ENCODE assay signal across 1 cellular context in the genomic region with DNA sequence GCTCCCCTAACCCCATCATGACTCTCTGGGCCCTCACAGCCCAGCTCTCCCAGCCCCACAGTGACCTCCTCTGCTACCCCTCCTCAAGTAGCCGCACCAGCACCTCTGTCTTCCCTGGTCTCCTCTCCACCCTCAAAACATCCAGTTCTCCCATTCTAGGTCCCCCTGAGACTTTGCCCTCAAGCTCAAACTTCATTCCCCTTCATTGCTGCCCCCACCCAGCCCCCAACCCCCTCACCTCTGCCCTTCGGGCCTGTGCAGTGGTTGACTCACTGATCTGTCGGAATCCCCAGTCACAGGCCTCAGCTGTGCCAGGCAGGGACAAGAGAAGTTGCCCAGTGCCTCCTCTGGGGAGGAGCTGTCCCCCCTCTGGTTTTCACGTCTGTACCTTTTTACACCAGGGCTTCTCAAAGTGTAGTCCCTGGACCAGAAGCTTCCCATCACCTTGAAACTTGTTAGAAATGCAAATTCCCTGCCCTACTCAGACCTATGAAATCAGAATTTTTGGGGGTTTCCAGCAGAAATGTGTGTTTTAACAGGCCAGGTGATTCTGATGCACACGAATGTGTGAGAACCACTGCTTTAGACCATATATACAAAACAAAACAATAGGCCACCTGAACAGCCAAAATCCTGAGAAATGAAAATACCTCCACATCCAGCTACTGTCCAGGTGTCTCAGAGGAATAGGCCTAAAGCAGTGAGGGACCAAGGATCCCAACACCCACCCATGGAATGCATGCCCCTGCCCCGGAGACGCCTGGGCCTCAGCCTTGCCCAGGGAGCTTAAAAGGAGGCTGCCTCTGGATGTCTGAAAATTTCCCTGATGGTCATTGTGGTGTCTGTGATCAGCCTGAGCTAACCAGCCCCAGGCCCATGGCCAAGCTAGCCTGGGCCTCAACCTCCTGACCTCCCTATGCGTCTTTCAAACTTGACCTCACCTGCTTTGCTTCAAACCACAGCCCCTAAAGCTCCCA.
TF ChIP-seq lines count a peak whose summit lies in the region.

No MANE protein-coding gene starts in this region.

TF ChIP-seq in GM23338, 12 proteins besides CTCF, POLR2A, EP300 and RAD21:
- TF ChIP-seq, protein P1, sequence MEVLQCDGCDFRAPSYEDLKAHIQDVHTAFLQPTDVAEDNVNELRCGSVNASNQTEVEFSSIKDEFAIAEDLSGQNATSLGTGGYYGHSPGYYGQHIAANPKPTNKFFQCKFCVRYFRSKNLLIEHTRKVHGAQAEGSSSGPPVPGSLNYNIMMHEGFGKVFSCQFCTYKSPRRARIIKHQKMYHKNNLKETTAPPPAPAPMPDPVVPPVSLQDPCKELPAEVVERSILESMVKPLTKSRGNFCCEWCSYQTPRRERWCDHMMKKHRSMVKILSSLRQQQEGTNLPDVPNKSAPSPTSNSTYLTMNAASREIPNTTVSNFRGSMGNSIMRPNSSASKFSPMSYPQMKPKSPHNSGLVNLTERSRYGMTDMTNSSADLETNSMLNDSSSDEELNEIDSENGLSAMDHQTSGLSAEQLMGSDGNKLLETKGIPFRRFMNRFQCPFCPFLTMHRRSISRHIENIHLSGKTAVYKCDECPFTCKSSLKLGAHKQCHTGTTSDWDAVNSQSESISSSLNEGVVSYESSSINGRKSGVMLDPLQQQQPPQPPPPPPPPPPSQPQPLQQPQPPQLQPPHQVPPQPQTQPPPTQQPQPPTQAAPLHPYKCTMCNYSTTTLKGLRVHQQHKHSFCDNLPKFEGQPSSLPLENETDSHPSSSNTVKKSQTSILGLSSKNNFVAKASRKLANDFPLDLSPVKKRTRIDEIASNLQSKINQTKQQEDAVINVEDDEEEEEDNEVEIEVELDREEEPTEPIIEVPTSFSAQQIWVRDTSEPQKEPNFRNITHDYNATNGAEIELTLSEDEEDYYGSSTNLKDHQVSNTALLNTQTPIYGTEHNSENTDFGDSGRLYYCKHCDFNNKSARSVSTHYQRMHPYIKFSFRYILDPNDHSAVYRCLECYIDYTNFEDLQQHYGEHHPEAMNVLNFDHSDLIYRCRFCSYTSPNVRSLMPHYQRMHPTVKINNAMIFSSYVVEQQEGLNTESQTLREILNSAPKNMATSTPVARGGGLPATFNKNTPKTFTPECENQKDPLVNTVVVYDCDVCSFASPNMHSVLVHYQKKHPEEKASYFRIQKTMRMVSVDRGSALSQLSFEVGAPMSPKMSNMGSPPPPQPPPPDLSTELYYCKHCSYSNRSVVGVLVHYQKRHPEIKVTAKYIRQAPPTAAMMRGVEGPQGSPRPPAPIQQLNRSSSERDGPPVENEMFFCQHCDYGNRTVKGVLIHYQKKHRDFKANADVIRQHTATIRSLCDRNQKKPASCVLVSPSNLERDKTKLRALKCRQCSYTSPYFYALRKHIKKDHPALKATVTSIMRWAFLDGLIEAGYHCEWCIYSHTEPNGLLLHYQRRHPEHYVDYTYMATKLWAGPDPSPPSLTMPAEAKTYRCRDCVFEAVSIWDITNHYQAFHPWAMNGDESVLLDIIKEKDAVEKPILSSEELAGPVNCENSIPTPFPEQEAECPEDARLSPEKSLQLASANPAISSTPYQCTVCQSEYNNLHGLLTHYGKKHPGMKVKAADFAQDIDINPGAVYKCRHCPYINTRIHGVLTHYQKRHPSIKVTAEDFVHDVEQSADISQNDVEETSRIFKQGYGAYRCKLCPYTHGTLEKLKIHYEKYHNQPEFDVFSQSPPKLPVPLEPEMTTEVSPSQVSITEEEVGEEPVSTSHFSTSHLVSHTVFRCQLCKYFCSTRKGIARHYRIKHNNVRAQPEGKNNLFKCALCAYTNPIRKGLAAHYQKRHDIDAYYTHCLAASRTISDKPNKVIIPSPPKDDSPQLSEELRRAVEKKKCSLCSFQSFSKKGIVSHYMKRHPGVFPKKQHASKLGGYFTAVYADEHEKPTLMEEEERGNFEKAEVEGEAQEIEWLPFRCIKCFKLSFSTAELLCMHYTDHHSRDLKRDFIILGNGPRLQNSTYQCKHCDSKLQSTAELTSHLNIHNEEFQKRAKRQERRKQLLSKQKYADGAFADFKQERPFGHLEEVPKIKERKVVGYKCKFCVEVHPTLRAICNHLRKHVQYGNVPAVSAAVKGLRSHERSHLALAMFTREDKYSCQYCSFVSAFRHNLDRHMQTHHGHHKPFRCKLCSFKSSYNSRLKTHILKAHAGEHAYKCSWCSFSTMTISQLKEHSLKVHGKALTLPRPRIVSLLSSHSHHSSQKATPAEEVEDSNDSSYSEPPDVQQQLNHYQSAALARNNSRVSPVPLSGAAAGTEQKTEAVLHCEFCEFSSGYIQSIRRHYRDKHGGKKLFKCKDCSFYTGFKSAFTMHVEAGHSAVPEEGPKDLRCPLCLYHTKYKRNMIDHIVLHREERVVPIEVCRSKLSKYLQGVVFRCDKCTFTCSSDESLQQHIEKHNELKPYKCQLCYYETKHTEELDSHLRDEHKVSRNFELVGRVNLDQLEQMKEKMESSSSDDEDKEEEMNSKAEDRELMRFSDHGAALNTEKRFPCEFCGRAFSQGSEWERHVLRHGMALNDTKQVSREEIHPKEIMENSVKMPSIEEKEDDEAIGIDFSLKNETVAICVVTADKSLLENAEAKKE (CRISPR knock-in tag; IDR thresholded peaks at IDR 0.05) = no peak
- TF ChIP-seq ZNF114 (CRISPR knock-in tag; IDR thresholded peaks at IDR 0.05) (no peak), EZH2phosphoT487 (IDR thresholded peaks at IDR 0.05; ENCODE audit: unreplicated experiment) (no peak), EZH2 (IDR thresholded peaks at IDR 0.05; ENCODE audit: low read depth, unreplicated experiment) (no peak), CREB1 (CRISPR knock-in tag; IDR thresholded peaks at IDR 0.05; ENCODE audit: low read depth) (no peak), POLR2AphosphoS5 (IDR thresholded peaks at IDR 0.05; ENCODE audit: low read depth) (no peak), JUNB (IDR thresholded peaks at IDR 0.05; ENCODE audit: unreplicated experiment) (no peak), ZNF331 (CRISPR knock-in tag; IDR thresholded peaks at IDR 0.05; ENCODE audit: low read depth) (no peak), STAT1 (IDR thresholded peaks at IDR 0.05; ENCODE audit: unreplicated experiment) (no peak), NANOG (IDR thresholded peaks at IDR 0.05; ENCODE audit: borderline replicate concordance) (no peak)
- TF ChIP-seq, protein P2, sequence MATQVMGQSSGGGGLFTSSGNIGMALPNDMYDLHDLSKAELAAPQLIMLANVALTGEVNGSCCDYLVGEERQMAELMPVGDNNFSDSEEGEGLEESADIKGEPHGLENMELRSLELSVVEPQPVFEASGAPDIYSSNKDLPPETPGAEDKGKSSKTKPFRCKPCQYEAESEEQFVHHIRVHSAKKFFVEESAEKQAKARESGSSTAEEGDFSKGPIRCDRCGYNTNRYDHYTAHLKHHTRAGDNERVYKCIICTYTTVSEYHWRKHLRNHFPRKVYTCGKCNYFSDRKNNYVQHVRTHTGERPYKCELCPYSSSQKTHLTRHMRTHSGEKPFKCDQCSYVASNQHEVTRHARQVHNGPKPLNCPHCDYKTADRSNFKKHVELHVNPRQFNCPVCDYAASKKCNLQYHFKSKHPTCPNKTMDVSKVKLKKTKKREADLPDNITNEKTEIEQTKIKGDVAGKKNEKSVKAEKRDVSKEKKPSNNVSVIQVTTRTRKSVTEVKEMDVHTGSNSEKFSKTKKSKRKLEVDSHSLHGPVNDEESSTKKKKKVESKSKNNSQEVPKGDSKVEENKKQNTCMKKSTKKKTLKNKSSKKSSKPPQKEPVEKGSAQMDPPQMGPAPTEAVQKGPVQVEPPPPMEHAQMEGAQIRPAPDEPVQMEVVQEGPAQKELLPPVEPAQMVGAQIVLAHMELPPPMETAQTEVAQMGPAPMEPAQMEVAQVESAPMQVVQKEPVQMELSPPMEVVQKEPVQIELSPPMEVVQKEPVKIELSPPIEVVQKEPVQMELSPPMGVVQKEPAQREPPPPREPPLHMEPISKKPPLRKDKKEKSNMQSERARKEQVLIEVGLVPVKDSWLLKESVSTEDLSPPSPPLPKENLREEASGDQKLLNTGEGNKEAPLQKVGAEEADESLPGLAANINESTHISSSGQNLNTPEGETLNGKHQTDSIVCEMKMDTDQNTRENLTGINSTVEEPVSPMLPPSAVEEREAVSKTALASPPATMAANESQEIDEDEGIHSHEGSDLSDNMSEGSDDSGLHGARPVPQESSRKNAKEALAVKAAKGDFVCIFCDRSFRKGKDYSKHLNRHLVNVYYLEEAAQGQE (IDR thresholded peaks at IDR 0.05; ENCODE audit: unreplicated experiment) = no peak
- TF ChIP-seq, protein P3, sequence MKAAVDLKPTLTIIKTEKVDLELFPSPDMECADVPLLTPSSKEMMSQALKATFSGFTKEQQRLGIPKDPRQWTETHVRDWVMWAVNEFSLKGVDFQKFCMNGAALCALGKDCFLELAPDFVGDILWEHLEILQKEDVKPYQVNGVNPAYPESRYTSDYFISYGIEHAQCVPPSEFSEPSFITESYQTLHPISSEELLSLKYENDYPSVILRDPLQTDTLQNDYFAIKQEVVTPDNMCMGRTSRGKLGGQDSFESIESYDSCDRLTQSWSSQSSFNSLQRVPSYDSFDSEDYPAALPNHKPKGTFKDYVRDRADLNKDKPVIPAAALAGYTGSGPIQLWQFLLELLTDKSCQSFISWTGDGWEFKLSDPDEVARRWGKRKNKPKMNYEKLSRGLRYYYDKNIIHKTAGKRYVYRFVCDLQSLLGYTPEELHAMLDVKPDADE (IDR thresholded peaks at IDR 0.05) = no peak
